1 cellular context compared by ENCODE assay signal in the genomic region with DNA sequence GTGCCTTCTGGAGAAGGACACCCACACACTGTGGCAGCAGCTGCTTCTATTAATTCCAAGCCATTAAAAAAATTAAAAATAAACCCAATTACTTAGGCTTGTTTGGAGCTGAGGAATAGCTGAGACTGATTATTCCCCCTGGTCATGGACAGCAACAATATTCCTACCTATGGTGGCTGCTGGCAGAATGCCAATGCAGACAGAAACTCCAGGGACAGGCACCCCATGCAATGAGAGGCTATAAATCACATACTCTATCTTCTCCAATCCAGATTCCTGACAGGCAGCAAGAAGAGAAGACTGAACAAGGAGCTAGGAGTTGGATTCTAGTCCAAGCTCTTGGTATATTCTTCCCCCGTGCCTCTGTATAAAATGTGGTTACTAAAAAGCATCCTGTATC.
TF ChIP-seq lines count a peak whose summit lies in the region.

No MANE protein-coding gene starts in this region.

TF ChIP-seq in SK-N-SH, 30 proteins besides CTCF, POLR2A, EP300 and RAD21:
- TF ChIP-seq, protein P1, sequence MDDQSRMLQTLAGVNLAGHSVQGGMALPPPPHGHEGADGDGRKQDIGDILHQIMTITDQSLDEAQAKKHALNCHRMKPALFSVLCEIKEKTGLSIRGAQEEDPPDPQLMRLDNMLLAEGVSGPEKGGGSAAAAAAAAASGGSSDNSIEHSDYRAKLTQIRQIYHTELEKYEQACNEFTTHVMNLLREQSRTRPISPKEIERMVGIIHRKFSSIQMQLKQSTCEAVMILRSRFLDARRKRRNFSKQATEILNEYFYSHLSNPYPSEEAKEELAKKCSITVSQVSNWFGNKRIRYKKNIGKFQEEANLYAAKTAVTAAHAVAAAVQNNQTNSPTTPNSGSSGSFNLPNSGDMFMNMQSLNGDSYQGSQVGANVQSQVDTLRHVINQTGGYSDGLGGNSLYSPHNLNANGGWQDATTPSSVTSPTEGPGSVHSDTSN (IDR thresholded peaks at IDR 0.05): peak; percentile 59
- TF ChIP-seq NFIC (IDR thresholded peaks at IDR 0.05; ENCODE audit: borderline replicate concordance): peak; percentile 54
- TF ChIP-seq ELF1 (IDR thresholded peaks at IDR 0.05): no peak
